In the genomic region with DNA sequence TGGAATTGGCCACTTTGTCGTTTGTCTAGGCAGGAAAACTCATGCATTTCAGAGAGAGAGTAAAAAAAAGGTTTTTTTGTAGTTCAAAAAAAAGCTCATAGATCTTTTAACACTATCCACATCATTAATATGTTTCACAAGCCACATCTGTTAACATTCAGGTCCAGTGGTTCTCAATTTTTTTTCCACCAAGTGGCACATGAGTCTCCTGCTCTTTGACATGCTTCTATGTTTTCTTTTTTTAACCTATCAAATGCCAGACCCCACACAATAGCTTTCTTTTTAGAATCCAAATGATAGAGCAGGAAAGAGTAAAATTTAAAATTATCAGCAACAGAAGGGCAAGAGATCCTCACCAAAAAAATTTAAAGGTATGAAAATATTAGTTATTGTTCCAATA, we compare ENCODE assay signal across 20 cellular contexts. TPM values are rescaled to one million over a fixed set of nuclear protein-coding genes. Genes with fewer than 3 reads are reported as not detected.
A peak's percentile ranks its signal among the peaks of the same experiment; 100 is the strongest.
DNase-seq lines count a peak whose midpoint lies in the region; ATAC-seq lines count a peak whose summit lies in the region.
"Had no signal": no experiment of that assay in that cellular context is flagged by ENCODE, and none has a peak within 500 bp of the region (broad histone marks: within the 10 kb centered on the region; RNA-seq: fewer than 3 reads in every experiment).

No MANE protein-coding gene starts in this region.

- peaks cover 11% of the 10 kb centered on the region for H3K79me1 ChIP-seq in mesenchymal stem cell (replicated peaks; ENCODE audit: low read length, poor library complexity, severe bottlenecking)

- DNase-seq in GM23248 (peak; percentile 40), mesenchymal stem cell (no peak), SJCRH30 (no peak), hippocampal formation (lab: John Stamatoyannopoulos, UW) (no peak)
- DNase-seq in central memory CD8-positive, alpha-beta T cell (ENCODE audit: low spot score in 2 of 2) = no peak
- DNase-seq: DND-41, HCEC 1CT, IMR-90, NCI-H1417 treated with DMSO at 0.1 percent for 48 hours, NCI-H187 treated with DMSO at 0.1 percent for 48 hours, NCI-H345, NCI-H524 treated with DMSO at 0.1 percent for 48 hours, RPMI8226, SIG-M5 had no signal

- H2BK15ac ChIP-seq in mesenchymal stem cell (ENCODE audit: low read depth, poor library complexity, severe bottlenecking) = no peak overlapping the region

- peak overlapping the region; percentile 87 for H3K27ac ChIP-seq in GM23248
- no peak overlapping the region for H3K27ac ChIP-seq in mesenchymal stem cell (ENCODE audit: low read length, poor library complexity, severe bottlenecking)
- peak overlapping the region; percentile 86 for H3K27ac ChIP-seq in subcutaneous abdominal adipose tissue (ENCODE audit: low read depth, low read length)
- no peak overlapping the region for H3K27ac ChIP-seq in SJCRH30
- H3K27ac ChIP-seq: HL-60 had no signal

- peaks cover 12% of the 10 kb centered on the region for H3K79me2 ChIP-seq in GM23248 (ENCODE audit: insufficient read depth)

- H2BK12ac ChIP-seq in mesenchymal stem cell (ENCODE audit: low read length in 2 of 2) = no peak overlapping the region

- H3K4me1 ChIP-seq in GM23248 (ENCODE audit: insufficient read depth) (peaks cover 27% of the 10 kb centered on the region), mesenchymal stem cell (ENCODE audit: control insufficient read depth, insufficient read depth, low read depth, low read length) (peaks cover 14% of the 10 kb centered on the region), subcutaneous abdominal adipose tissue (ENCODE audit: control insufficient read depth in 5 of 5, insufficient read depth in 5 of 5, low read length in 5 of 5) (peaks cover 17 to 48% (median 43%) of the 10 kb centered on the region in 5 donors), SJCRH30 (no peaks in the 10 kb centered on the region)

- H3K4me2 ChIP-seq in GM23248 (ENCODE audit: unreplicated experiment) (no peak overlapping the region), mesenchymal stem cell (ENCODE audit: low read length, poor library complexity, severe bottlenecking) (no peak overlapping the region)
- H3K4me2 ChIP-seq: GM23338 had no signal

- no peaks in the 10 kb centered on the region for H3K9me3 Mint-ChIP-seq in central memory CD8-positive, alpha-beta T cell
- H3K9me3 Mint-ChIP-seq: GM23338 had no signal

- no peaks in the 10 kb centered on the region for H3K27me3 Mint-ChIP-seq in central memory CD8-positive, alpha-beta T cell

- H3K9me3 ChIP-seq in GM23248 (ENCODE audit: low read depth) = no peaks in the 10 kb centered on the region
- H3K9me3 ChIP-seq in mesenchymal stem cell (ENCODE audit: control insufficient read depth, low read length) = no peaks in the 10 kb centered on the region
- no peaks in the 10 kb centered on the region for H3K9me3 ChIP-seq in subcutaneous abdominal adipose tissue (ENCODE audit: control insufficient read depth in 5 of 5, low read length in 5 of 5)
- H3K9me3 ChIP-seq in SJCRH30 (replicated peaks) = no peaks in the 10 kb centered on the region

- H3K4me1 Mint-ChIP-seq in central memory CD8-positive, alpha-beta T cell = peaks cover 6% of the 10 kb centered on the region

- no peak overlapping the region for H2AK5ac ChIP-seq in mesenchymal stem cell (ENCODE audit: low read length, severe bottlenecking)

- peak overlapping the region; percentile 29 for H3K27ac Mint-ChIP-seq in central memory CD8-positive, alpha-beta T cell (ENCODE audit: low read depth)

- no peak overlapping the region for H4K8ac ChIP-seq in mesenchymal stem cell (ENCODE audit: low read length)

- H3K36me3 ChIP-seq in GM23248 (ENCODE audit: low read depth) (peaks cover 4% of the 10 kb centered on the region; the same call in 1 of the 2 replicates), mesenchymal stem cell (ENCODE audit: control insufficient read depth in 1 of 2, insufficient read depth in 2 of 2, low read depth in 1 of 2, low read length in 2 of 2) (peaks cover 14 to 41% of the 10 kb centered on the region in 2 experiments), subcutaneous abdominal adipose tissue (ENCODE audit: control insufficient read depth in 5 of 5, insufficient read depth in 5 of 5, low read length in 5 of 5) (peaks cover 0 to 40% (median 20%) of the 10 kb centered on the region in 5 donors), SJCRH30 (peaks cover 9% of the 10 kb centered on the region)

- H4K20me1 ChIP-seq in GM23248 (ENCODE audit: insufficient read depth) = no peaks in the 10 kb centered on the region

- peaks cover 30% of the 10 kb centered on the region for H3K36me3 Mint-ChIP-seq in central memory CD8-positive, alpha-beta T cell (ENCODE audit: insufficient read depth)

- no peak overlapping the region for H3K23ac ChIP-seq in mesenchymal stem cell (ENCODE audit: low read length in 2 of 2)

- no peak overlapping the region for H3K4ac ChIP-seq in mesenchymal stem cell (ENCODE audit: low read depth in 1 of 2, low read length in 2 of 2)

- peaks cover 22% of the 10 kb centered on the region for H3F3A ChIP-seq in GM23248 (ENCODE audit: insufficient read depth)

- H2AFZ ChIP-seq in GM23248 (no peak overlapping the region), mesenchymal stem cell (ENCODE audit: low read depth, low read length) (no peak overlapping the region)
- H2AFZ ChIP-seq: GM23338 had no signal

- in situ Hi-C loops in GM23248 (cut with MboI) = no loop called here

- no peak overlapping the region for H2BK120ac ChIP-seq in mesenchymal stem cell (ENCODE audit: low read depth, low read length)

- no peak overlapping the region for H3K14ac ChIP-seq in mesenchymal stem cell (ENCODE audit: low read length in 2 of 2)

- no peak overlapping the region for H4K91ac ChIP-seq in mesenchymal stem cell (ENCODE audit: low read length)

- H3K9ac ChIP-seq in GM23248 (peak overlapping the region; percentile 25), mesenchymal stem cell (ENCODE audit: low read length) (peak overlapping the region; percentile 89), subcutaneous abdominal adipose tissue (ENCODE audit: low read length in 5 of 5) (peak overlapping the region in 1 of 5 donors; percentile 77)

- H3K4me3 ChIP-seq in GM23248 = no peak overlapping the region
- H3K4me3 ChIP-seq in mesenchymal stem cell (ENCODE audit: insufficient read depth in 1 of 2, low read depth in 1 of 2, low read length in 2 of 2) = no peak overlapping the region
- no peak overlapping the region for H3K4me3 ChIP-seq in subcutaneous abdominal adipose tissue (ENCODE audit: low read depth in 1 of 5, low read length in 5 of 5)
- H3K4me3 ChIP-seq in SJCRH30 = no peak overlapping the region
- H3K4me3 ChIP-seq: GM23338 had no signal

- no peak overlapping the region for H2BK5ac ChIP-seq in mesenchymal stem cell (ENCODE audit: low read depth, low read length, poor library complexity, severe bottlenecking)

- no peaks in the 10 kb centered on the region for H3K9me2 ChIP-seq in GM23248 (ENCODE audit: insufficient read depth)

- ATAC-seq in central memory CD8-positive, alpha-beta T cell (replicated peaks; ENCODE audit: extremely low read depth, poor library complexity, severe bottlenecking) = no peak
- no peak for ATAC-seq in GM19467 (IDR thresholded peaks at IDR 0.05; ENCODE audit: unreplicated experiment)
- ATAC-seq in GM21737 (IDR thresholded peaks at IDR 0.05; ENCODE audit: unreplicated experiment) = no peak
- ATAC-seq: GM23338 had no signal

- no peak overlapping the region for H3K4me3 Mint-ChIP-seq in central memory CD8-positive, alpha-beta T cell
- H3K4me3 Mint-ChIP-seq: CD14-positive monocyte, GM23338 had no signal

- H3K18ac ChIP-seq in mesenchymal stem cell (ENCODE audit: low read depth in 1 of 2, low read length in 2 of 2) = no peak overlapping the region

- H3K27me3 ChIP-seq in GM23248 (replicated peaks; ENCODE audit: insufficient read depth) = no peaks in the 10 kb centered on the region
- no peaks in the 10 kb centered on the region for H3K27me3 ChIP-seq in mesenchymal stem cell (ENCODE audit: control insufficient read depth in 1 of 2, insufficient read depth in 1 of 2, low read length in 2 of 2)
- H3K27me3 ChIP-seq in subcutaneous abdominal adipose tissue (ENCODE audit: control insufficient read depth in 5 of 5, insufficient read depth in 4 of 5, low read length in 5 of 5) = no peaks in the 10 kb centered on the region
- no peaks in the 10 kb centered on the region for H3K27me3 ChIP-seq in SJCRH30

- WGBS in GM23248 (ENCODE audit: low coverage in 1 of 2, low lambda C conversion rate in 2 of 2, missing lambda C conversion rate in 2 of 2), 2 experiments = 4 to 15% methylated on average over 1 of the region's 1 CpG
- WGBS in mesenchymal stem cell = 67% methylated on average over 1 of the region's 1 CpG

RNA-seq across cellular contexts. Expression of gene NOD1, which starts 20.3 kb away (rescaled TPM):
- 8.6 and 11.1 TPM in 2 replicates for total RNA-seq in GM23248 (2014; rRNA removed; shearing (Covaris generic))
- polyA plus RNA-seq in GM23248 (2016; fragmentation: Nextera tagmentation; extraction: Ambion mirVana) = 4.4 and 5.9 TPM in 2 replicates
- polyA plus RNA-seq in mesenchymal stem cell (2013, experiment 1 of 2) = 1.1 TPM
- polyA plus RNA-seq in mesenchymal stem cell (2013, experiment 2 of 2) = 1.1 TPM
- 6.4 and 11.4 TPM in 2 replicates for total RNA-seq in SJCRH30 (2014; rRNA removed; shearing (Covaris generic))

RNA-seq across cellular contexts. Expression of gene GGCT, which starts 46.3 kb away (rescaled TPM):
- 31.3 and 40.0 TPM in 2 replicates for total RNA-seq in GM23248 (2014; rRNA removed; shearing (Covaris generic))
- polyA plus RNA-seq in GM23248 (2016; fragmentation: Nextera tagmentation; extraction: Ambion mirVana) = 47.9 and 48.8 TPM in 2 replicates
- polyA plus RNA-seq in mesenchymal stem cell (2013, experiment 1 of 2) = 15.7 TPM
- polyA plus RNA-seq in mesenchymal stem cell (2013, experiment 2 of 2) = 15.0 TPM
- 124 and 126 TPM in 2 replicates for total RNA-seq in SJCRH30 (2014; rRNA removed; shearing (Covaris generic))

Comparison
In these comparisons a context has a peak if more than half of its experiments do, and no peak if none do; other contexts are left out.
1. H3K27ac ChIP-seq: peak in GM23248 (single experiment) and subcutaneous abdominal adipose tissue (single experiment); none in mesenchymal stem cell (single experiment) and SJCRH30 (single experiment).